ENCODE assay signal across 39 cellular contexts in the genomic region with DNA sequence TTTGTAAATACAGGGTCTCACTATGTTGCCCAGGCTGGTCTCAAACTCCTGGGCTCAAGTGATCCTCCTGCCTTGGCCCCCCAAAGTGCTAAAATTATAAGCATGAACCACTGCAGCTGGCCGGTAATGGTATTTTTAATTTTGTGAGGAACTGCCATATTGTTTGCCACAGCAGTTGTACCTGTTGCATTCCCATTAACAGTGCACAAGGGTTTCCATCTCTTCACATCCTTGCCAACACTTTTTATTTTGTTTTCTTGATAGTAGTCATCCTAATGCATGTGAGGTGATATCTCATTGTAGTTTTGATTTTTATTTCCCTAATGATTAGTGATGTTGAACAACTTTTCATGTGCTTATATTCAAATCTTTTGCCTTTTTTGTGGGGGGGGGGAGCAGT. TPM values are rescaled to one million over a fixed set of nuclear protein-coding genes. Genes with fewer than 3 reads are reported as not detected.
"Had no signal": no experiment of that assay in that cellular context is flagged by ENCODE, and none has a peak within 500 bp of the region (broad histone marks: within the 10 kb centered on the region; RNA-seq: fewer than 3 reads in every experiment).

No MANE protein-coding gene starts in this region.

- H3K4me3 ChIP-seq: MG63 had no signal

- DNase-seq: Karpas-422, Kasumi-1, MG63, MM.1S, MV-4-11, NCI-H1048, NCI-H1092, NCI-H1092 treated with DMSO at 0.1 percent for 48 hours, NCI-H1105, NCI-H1105 treated with DMSO at 0.1 percent for 48 hours, NCI-H1417, NCI-H1417 treated with DMSO at 0.1 percent for 48 hours, NCI-H1436, NCI-H1436 treated with DMSO at 0.1 percent for 48 hours, NCI-H146, NCI-H1694, NCI-H1694 treated with DMSO at 0.1 percent for 48 hours, NCI-H187, NCI-H187 treated with DMSO at 0.1 percent for 48 hours, NCI-H1930, NCI-H2029, NCI-H2029 treated with DMSO at 0.1 percent for 48 hours, NCI-H2081, NCI-H2081 treated with DMSO at 0.1 percent for 48 hours, NCI-H2107, NCI-H2171, NCI-H2171 treated with DMSO at 0.1 percent for 48 hours, NCI-H2227 treated with DMSO at 0.1 percent for 48 hours, NCI-H226, NCI-H345, NCI-H446, NCI-H446 treated with DMSO at 0.1 percent for 48 hours, NCI-H510A, NCI-H510A treated with DMSO at 0.1 percent for 48 hours, NCI-H524 had no signal

- H3K36me3 ChIP-seq: MG63 had no signal

- H3K27me3 ChIP-seq: MG63 had no signal

- H3K9me3 ChIP-seq: MG63 had no signal

RNA-seq across cellular contexts. Expression of a gene that starts 13.5 kb away (rescaled TPM):
- total RNA-seq: LHCN-M2, M059J, MCF 10A, NCI-H460 had no signal

RNA-seq across cellular contexts. Expression of a gene that starts 41.5 kb away (rescaled TPM):
- total RNA-seq: LHCN-M2, M059J had no signal
